In the genomic region with DNA sequence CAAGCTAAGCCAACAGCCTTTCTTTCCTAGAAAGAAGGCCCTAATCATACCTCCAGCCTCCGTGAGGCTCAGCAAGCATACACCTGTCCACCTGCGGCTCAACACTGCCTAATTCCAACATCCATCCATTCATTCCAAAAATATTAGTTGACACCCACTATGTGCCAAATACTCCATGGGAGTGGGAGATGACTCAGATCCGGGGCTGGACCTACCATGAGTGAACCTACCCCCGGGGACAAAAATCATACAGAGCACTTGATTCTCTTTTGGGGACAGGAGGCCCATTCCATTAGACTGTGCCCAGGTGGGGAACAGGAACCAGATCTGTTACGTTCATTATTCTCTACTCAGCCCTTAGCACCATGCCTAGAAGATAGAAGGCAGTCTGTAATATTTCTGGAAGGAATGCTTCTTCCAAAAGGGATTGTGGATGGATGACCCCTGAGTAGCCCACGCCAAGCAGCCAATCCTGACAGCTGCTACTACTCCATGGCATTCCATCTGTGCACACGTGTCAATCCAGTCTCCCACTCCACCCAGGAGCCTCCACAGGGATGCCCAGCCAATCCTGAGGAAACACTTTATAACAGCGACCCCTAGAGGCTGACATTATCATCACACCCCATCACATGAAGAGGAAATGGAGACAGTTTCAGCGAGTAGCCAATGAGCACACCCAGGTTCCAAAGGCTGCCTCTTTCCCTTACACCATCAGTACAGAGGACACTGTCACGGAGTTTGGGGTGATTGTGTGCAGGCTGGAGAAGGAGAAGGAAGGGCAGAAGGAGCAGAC, we compare ENCODE assay signal across 10 cellular contexts.
DNase-seq lines count a peak whose midpoint lies in the region; ATAC-seq and TF ChIP-seq lines count a peak whose summit lies in the region.
"Had no signal": no experiment of that assay in that cellular context is flagged by ENCODE, and none has a peak within 500 bp of the region (broad histone marks: within the 10 kb centered on the region; RNA-seq: fewer than 3 reads in every experiment).

No MANE protein-coding gene starts in this region.

- no peaks in the 10 kb centered on the region; the same call in 1 of the 2 replicates for H3K27me3 ChIP-seq in Caco-2 (replicated peaks; ENCODE audit: control insufficient read depth, insufficient read depth, low read length)
- H3K27me3 ChIP-seq in GM23248 (replicated peaks; ENCODE audit: insufficient read depth), result no peaks in the 10 kb centered on the region
- peaks cover 0 to 41% (median 2%) of the 10 kb centered on the region in 4 donors for H3K27me3 ChIP-seq in esophagus muscularis mucosa
- no peaks in the 10 kb centered on the region for H3K27me3 ChIP-seq in transverse colon
- H3K27me3 ChIP-seq: SJSA1 had no signal

- H3K79me2 ChIP-seq in GM23248 (ENCODE audit: insufficient read depth), result no peaks in the 10 kb centered on the region

- H3K9me2 ChIP-seq in GM23248 (ENCODE audit: insufficient read depth), result no peaks in the 10 kb centered on the region

- in situ Hi-C loops in GM23248 (cut with MboI), result no loop called here
- in situ Hi-C loops in transverse colon (cut with MboI; ENCODE audit: low pct_ligation_motif_present in 1 of 4, low pct_unique_long_range_greater_than_20kb in 1 of 4, low sequenced_read_pairs in 3 of 4), result no loop called here

- H3K27me3 Mint-ChIP-seq in Caco-2 (ENCODE audit: insufficient read depth, unreplicated experiment), result peaks cover 13% of the 10 kb centered on the region

- POLR2A ChIA-PET in Caco-2 (lab: Charles Lee), result no interaction called here

- intact Hi-C loops in Caco-2 (cut with micrococcal nuclease; ENCODE audit: unreplicated experiment) (no loop called here), esophagus muscularis mucosa (cut with DNase I) (no loop called here), transverse colon (cut with DNase I; ENCODE audit: low total_unique reads) (no loop called here)

- H3K4me2 ChIP-seq in GM23248 (ENCODE audit: unreplicated experiment), result no peak overlapping the region

- TF ChIP-seq CTCF in Caco-2 (IDR thresholded peaks at IDR 0.05; ENCODE audit: insufficient read depth in 1 of 2, low read depth in 1 of 2, low read length in 1 of 2, severe bottlenecking in 1 of 2, unreplicated experiment in 1 of 2) (peak; percentile 36 to 44), esophagus muscularis mucosa (IDR thresholded peaks at IDR 0.05) (peak in 2 of 3 experiments; percentile 12 to 20), transverse colon (IDR thresholded peaks at IDR 0.05) (peak in 3 of 5 experiments; percentile 10 to 23 (median 18))

- no peak overlapping the region for H3K27ac Mint-ChIP-seq in Caco-2 (ENCODE audit: unreplicated experiment)

- no peak overlapping the region for H3K4me3 Mint-ChIP-seq in Caco-2 (ENCODE audit: unreplicated experiment)

- BruUV-seq in Caco-2 (replicated peaks; lab: Mats Ljungman, UMichigan), result no TSS peak

- CTCF ChIA-PET in Caco-2 (lab: Charles Lee), result no interaction called here

- H3K4me1 Mint-ChIP-seq in Caco-2 (ENCODE audit: low read depth, unreplicated experiment), result no peaks in the 10 kb centered on the region

- no peaks in the 10 kb centered on the region for H3F3A ChIP-seq in GM23248 (ENCODE audit: insufficient read depth)

- DNase-seq in Caco-2, result peak in 1 of 2 experiments; percentile 42
- DNase-seq in GM23248, result peak; percentile 29
- peak; percentile 35 for DNase-seq in NOMO-1 treated with DMSO at 0.1 percent for 48 hours (lab: John Stamatoyannopoulos, UW; ENCODE audit: unreplicated experiment)
- no peak for DNase-seq in esophagus muscularis mucosa (ENCODE audit: extremely low spot score)
- DNase-seq in transverse colon, result no peak

- 48 to 53% methylated on average over 10 of the region's 10 CpGs for WGBS in GM23248 (ENCODE audit: low coverage in 1 of 2, low lambda C conversion rate in 2 of 2, missing lambda C conversion rate in 2 of 2), 2 experiments
- 57% methylated on average over 9 of the region's 10 CpGs for WGBS in esophagus muscularis mucosa
- 50 to 59% methylated on average over 1 to 10 of the region's 10 CpGs for whole genome bisulfite sequencing in transverse colon (ENCODE audit: low coverage in 1 of 2), 2 donors

- H3K36me3 Mint-ChIP-seq in Caco-2 (ENCODE audit: insufficient read depth, unreplicated experiment), result no peaks in the 10 kb centered on the region

- TF ChIP-seq POLR2A in esophagus muscularis mucosa (IDR thresholded peaks at IDR 0.05; ENCODE audit: low read depth) (no peak), transverse colon (IDR thresholded peaks at IDR 0.05) (no peak)

- no peak overlapping the region for H3K27ac ChIP-seq in GM23248
- no peak overlapping the region for H3K27ac ChIP-seq in esophagus muscularis mucosa (replicated peaks in 1 of 4)
- H3K27ac ChIP-seq in transverse colon, result no peak overlapping the region
- H3K27ac ChIP-seq: SJSA1 had no signal

- H3K9me3 ChIP-seq in Caco-2 (no peaks in the 10 kb centered on the region), GM23248 (ENCODE audit: low read depth) (no peaks in the 10 kb centered on the region), esophagus muscularis mucosa (no peaks in the 10 kb centered on the region), transverse colon (no peaks in the 10 kb centered on the region)
- H3K9me3 ChIP-seq: SJSA1 had no signal

- H2AFZ ChIP-seq in GM23248, result no peak overlapping the region

- no peaks in the 10 kb centered on the region for H4K20me1 ChIP-seq in GM23248 (ENCODE audit: insufficient read depth)

- no peaks in the 10 kb centered on the region for H3K9me3 Mint-ChIP-seq in Caco-2 (ENCODE audit: unreplicated experiment)

- H3K9ac ChIP-seq in GM23248, result no peak overlapping the region

- H3K4me3 ChIP-seq in Caco-2 (ENCODE audit: low read depth, low read length), result no peak overlapping the region
- H3K4me3 ChIP-seq in GM23248, result no peak overlapping the region
- H3K4me3 ChIP-seq in esophagus muscularis mucosa, result no peak overlapping the region
- H3K4me3 ChIP-seq in transverse colon, result no peak overlapping the region
- H3K4me3 ChIP-seq: lung, SJSA1 had no signal

- no peaks in the 10 kb centered on the region for H3K36me3 ChIP-seq in Caco-2 (ENCODE audit: control insufficient read depth, insufficient read depth, low read length)
- H3K36me3 ChIP-seq in GM23248 (ENCODE audit: low read depth), result no peaks in the 10 kb centered on the region
- H3K36me3 ChIP-seq in esophagus muscularis mucosa, result no peaks in the 10 kb centered on the region
- no peaks in the 10 kb centered on the region for H3K36me3 ChIP-seq in transverse colon
- H3K36me3 ChIP-seq: SJSA1 had no signal

- no peaks in the 10 kb centered on the region for H3K4me1 ChIP-seq in Caco-2
- no peaks in the 10 kb centered on the region for H3K4me1 ChIP-seq in GM23248 (ENCODE audit: insufficient read depth)
- H3K4me1 ChIP-seq in esophagus muscularis mucosa, result peaks cover 0 to 4% (median 0%) of the 10 kb centered on the region in 4 donors
- H3K4me1 ChIP-seq in transverse colon, result no peaks in the 10 kb centered on the region
- H3K4me1 ChIP-seq: SJSA1 had no signal

- ATAC-seq in GM18517 (IDR thresholded peaks at IDR 0.05; ENCODE audit: unreplicated experiment) (no peak), HG02678 (IDR thresholded peaks at IDR 0.05; ENCODE audit: unreplicated experiment) (no peak), HG02852 (IDR thresholded peaks at IDR 0.05; ENCODE audit: unreplicated experiment) (no peak)

- TF ChIP-seq EP300 in esophagus muscularis mucosa (IDR thresholded peaks at IDR 0.05), result no peak
- no peak for TF ChIP-seq EP300 in transverse colon (IDR thresholded peaks at IDR 0.05; ENCODE audit: low read depth)

Comparison
In these comparisons a context has a peak if more than half of its experiments do, and no peak if none do; other contexts are left out.
1. DNase-seq: peak in GM23248 (single experiment) and NOMO-1 treated with DMSO at 0.1 percent for 48 hours (single experiment); none in esophagus muscularis mucosa (single experiment) and transverse colon (single experiment).
2. Peak in every context shown above with its lines, with median percentiles within 50 percentile points of each other: CTCF ChIP-seq.